In the genomic region with DNA sequence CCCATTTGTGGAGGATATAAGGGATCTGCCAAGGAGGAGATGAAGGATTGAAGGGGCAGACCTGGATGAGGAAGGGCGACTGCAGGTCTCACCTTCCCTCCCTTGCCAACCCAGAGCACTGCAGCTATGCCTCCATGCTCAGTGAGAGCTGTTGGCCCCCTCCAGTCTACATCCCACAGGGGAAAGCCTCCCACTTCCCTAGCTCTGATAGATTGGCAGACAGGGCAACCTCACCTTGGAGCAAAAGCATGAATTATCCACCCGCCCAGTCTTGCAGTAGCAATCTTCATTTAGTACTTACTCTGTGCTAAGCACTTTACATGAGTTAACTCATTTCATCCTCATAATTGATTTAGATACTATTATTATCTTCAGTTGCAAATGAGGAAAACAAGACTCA, we compare ENCODE assay signal across 26 cellular contexts.
"Had no signal": no experiment of that assay in that cellular context is flagged by ENCODE, and none has a peak within 500 bp of the region (broad histone marks: within the 10 kb centered on the region; RNA-seq: fewer than 3 reads in every experiment).

No MANE protein-coding gene starts in this region.

- H3K36me3 ChIP-seq: esophagus squamous epithelium, gastroesophageal sphincter had no signal

- H3K4me1 ChIP-seq: gastroesophageal sphincter had no signal

- H3K36me3 Mint-ChIP-seq: activated CD4-positive, alpha-beta memory T cell treated with anti-CD3 and anti-CD28 coated beads for 36 hours; activated naive CD4-positive, alpha-beta T cell treated with anti-CD3 and anti-CD28 coated beads, Interleukin-2, amount 50 U/mL, for 24 hours; activated naive CD8-positive, alpha-beta T cell treated with anti-CD3 and anti-CD28 coated beads, Interleukin-2, amount 10 ng/mL, durations not matched to agents 7 days and 5 days had no signal

- ATAC-seq: activated CD4-positive, alpha-beta T cell treated with anti-CD3 and anti-CD28 coated beads for 36 hours; activated CD8-positive, alpha-beta memory T cell treated with anti-CD3 and anti-CD28 coated beads, Interleukin-2, amount 10 ng/mL, durations not matched to agents 7 days and 5 days; activated CD8-positive, alpha-beta T cell treated with anti-CD3 and anti-CD28 coated beads, Interleukin-2, amount 10 ng/mL, durations not matched to agents 7 days and 5 days had no signal

- H3K4me3 Mint-ChIP-seq: activated CD4-positive, alpha-beta memory T cell treated with anti-CD3 and anti-CD28 coated beads for 36 hours; activated CD4-positive, alpha-beta T cell treated with anti-CD3 and anti-CD28 coated beads for 36 hours; activated CD4-positive, alpha-beta T cell treated with anti-CD3 and anti-CD28 coated beads, Interleukin-2, amount 10 ng/mL, durations not matched to agents 24 days and 14 days; activated CD8-positive, alpha-beta memory T cell treated with anti-CD3 and anti-CD28 coated beads, Interleukin-2, amount 10 ng/mL, durations not matched to agents 7 days and 5 days; activated CD8-positive, alpha-beta T cell treated with anti-CD3 and anti-CD28 coated beads, Interleukin-2, amount 10 ng/mL, durations not matched to agents 7 days and 5 days; activated naive CD4-positive, alpha-beta T cell treated with anti-CD3 and anti-CD28 coated beads for 36 hours; activated naive CD4-positive, alpha-beta T cell treated with anti-CD3 and anti-CD28 coated beads, Interleukin-2, amount 50 U/mL, for 24 hours; activated naive CD8-positive, alpha-beta T cell treated with anti-CD3 and anti-CD28 coated beads, Interleukin-2, amount 10 ng/mL, durations not matched to agents 7 days and 5 days; activated T-helper 1 cell treated with anti-CD3 and anti-CD28 coated beads, Interleukin-12 subunit alpha, Interleukin-12 subunit beta, Interleukin-2, Interleukin-4 antibody, amounts not matched to agents 30 ng/mL and 10 ng/mL and 1 ng/mL, durations not matched to agents 14 hours and 24 hours and 36 hours had no signal

- H3K9me3 Mint-ChIP-seq: activated CD4-positive, alpha-beta memory T cell treated with anti-CD3 and anti-CD28 coated beads for 36 hours; activated CD4-positive, alpha-beta T cell treated with anti-CD3 and anti-CD28 coated beads, Interleukin-2, amount 10 ng/mL, durations not matched to agents 24 days and 14 days; activated naive CD4-positive, alpha-beta T cell treated with anti-CD3 and anti-CD28 coated beads for 36 hours; activated naive CD4-positive, alpha-beta T cell treated with anti-CD3 and anti-CD28 coated beads, Interleukin-2, amount 50 U/mL, for 24 hours; activated naive CD8-positive, alpha-beta T cell treated with anti-CD3 and anti-CD28 coated beads, Interleukin-2, amount 10 ng/mL, durations not matched to agents 7 days and 5 days; activated T-helper 1 cell treated with anti-CD3 and anti-CD28 coated beads, Interleukin-12 subunit alpha, Interleukin-12 subunit beta, Interleukin-2, Interleukin-4 antibody, amounts not matched to agents 30 ng/mL and 10 ng/mL and 1 ng/mL, durations not matched to agents 14 hours and 24 hours and 36 hours; activated T-helper 2 cell treated with anti-CD3 and anti-CD28 coated beads, Interferon-gamma antibody, Interleukin-2, Interleukin-4, amounts not matched to agents 10 μg/mL and 5 μg/mL and 100 μg/mL, durations not matched to agents 14 hours and 24 hours and 36 hours had no signal

- H3K27ac Mint-ChIP-seq: activated CD4-positive, alpha-beta memory T cell treated with anti-CD3 and anti-CD28 coated beads for 36 hours; activated CD4-positive, alpha-beta T cell treated with anti-CD3 and anti-CD28 coated beads for 36 hours; activated CD4-positive, alpha-beta T cell treated with anti-CD3 and anti-CD28 coated beads, Interleukin-2, amount 10 ng/mL, durations not matched to agents 24 days and 14 days; activated CD8-positive, alpha-beta memory T cell treated with anti-CD3 and anti-CD28 coated beads, Interleukin-2, amount 10 ng/mL, durations not matched to agents 7 days and 5 days; activated CD8-positive, alpha-beta T cell treated with anti-CD3 and anti-CD28 coated beads, Interleukin-2, amount 10 ng/mL, durations not matched to agents 7 days and 5 days; activated naive CD4-positive, alpha-beta T cell treated with anti-CD3 and anti-CD28 coated beads for 36 hours; activated naive CD4-positive, alpha-beta T cell treated with anti-CD3 and anti-CD28 coated beads, Interleukin-2, amount 50 U/mL, for 24 hours; activated naive CD8-positive, alpha-beta T cell treated with anti-CD3 and anti-CD28 coated beads, Interleukin-2, amount 10 ng/mL, durations not matched to agents 7 days and 5 days; activated T-helper 1 cell treated with anti-CD3 and anti-CD28 coated beads, Interleukin-12 subunit alpha, Interleukin-12 subunit beta, Interleukin-2, Interleukin-4 antibody, amounts not matched to agents 30 ng/mL and 10 ng/mL and 1 ng/mL, durations not matched to agents 14 hours and 24 hours and 36 hours; activated T-helper 2 cell treated with anti-CD3 and anti-CD28 coated beads, Interferon-gamma antibody, Interleukin-2, Interleukin-4, amounts not matched to agents 10 μg/mL and 5 μg/mL and 100 μg/mL, durations not matched to agents 14 hours and 24 hours and 36 hours had no signal

- H3K9me3 ChIP-seq: body of pancreas, esophagus squamous epithelium, gastroesophageal sphincter had no signal

- H3K27ac ChIP-seq: body of pancreas, epithelial cell of prostate, esophagus squamous epithelium, gastroesophageal sphincter had no signal

- DNase-seq: activated CD4-positive, alpha-beta memory T cell treated with anti-CD3 and anti-CD28 coated beads for 36 hours; activated CD4-positive, alpha-beta T cell treated with anti-CD3 and anti-CD28 coated beads for 36 hours; activated CD4-positive, alpha-beta T cell treated with anti-CD3 and anti-CD28 coated beads, Interleukin-2, amount 10 ng/mL, durations not matched to agents 24 days and 14 days; activated CD4-positive, CD25-positive, alpha-beta regulatory T cell; activated CD4-positive, CD25-positive, alpha-beta regulatory T cell treated with anti-CD3 and anti-CD28 coated beads, Interleukin-2, amount 50 U/mL, for 72 hours; activated CD8-positive, alpha-beta memory T cell treated with anti-CD3 and anti-CD28 coated beads, Interleukin-2, amount 10 ng/mL, durations not matched to agents 7 days and 5 days; activated CD8-positive, alpha-beta memory T cell treated with anti-CD3 and anti-CD28 coated beads, Interleukin-2, amount 50 U/mL, for 4 hours; activated CD8-positive, alpha-beta T cell treated with anti-CD3 and anti-CD28 coated beads, Interleukin-2, amount 10 ng/mL, durations not matched to agents 7 days and 5 days; activated effector memory CD4-positive, alpha-beta T cell treated with anti-CD3 and anti-CD28 coated beads, Interleukin-2, amount 50 U/mL, for 16 hours; activated naive CD4-positive, alpha-beta T cell treated with anti-CD3 and anti-CD28 coated beads for 36 hours; activated naive CD8-positive, alpha-beta T cell treated with anti-CD3 and anti-CD28 coated beads, Interleukin-2, amount 10 ng/mL, durations not matched to agents 7 days and 5 days; activated T-cell treated with anti-CD3 and anti-CD28 coated beads, Interleukin-2, amount 50 U/mL, for 1 hour; activated T-cell treated with anti-CD3 and anti-CD28 coated beads, Interleukin-2, amount 50 U/mL, for 48 hours; amniotic stem cell; anterior cingulate cortex; body of pancreas; cortex of kidney; effector CD8-positive, alpha-beta T cell; esophagus squamous epithelium; foreskin melanocyte; T-helper 2 cell had no signal

- H3K4me3 ChIP-seq: body of pancreas, esophagus squamous epithelium, gastroesophageal sphincter had no signal

- H3K27me3 ChIP-seq: body of pancreas, esophagus squamous epithelium, gastroesophageal sphincter had no signal

- H3K27me3 Mint-ChIP-seq: activated CD4-positive, alpha-beta memory T cell treated with anti-CD3 and anti-CD28 coated beads for 36 hours; activated CD4-positive, alpha-beta T cell treated with anti-CD3 and anti-CD28 coated beads for 36 hours; activated CD4-positive, alpha-beta T cell treated with anti-CD3 and anti-CD28 coated beads, Interleukin-2, amount 10 ng/mL, durations not matched to agents 24 days and 14 days; activated CD8-positive, alpha-beta memory T cell treated with anti-CD3 and anti-CD28 coated beads, Interleukin-2, amount 10 ng/mL, durations not matched to agents 7 days and 5 days; activated naive CD4-positive, alpha-beta T cell treated with anti-CD3 and anti-CD28 coated beads, Interleukin-2, amount 50 U/mL, for 24 hours; activated naive CD8-positive, alpha-beta T cell treated with anti-CD3 and anti-CD28 coated beads, Interleukin-2, amount 10 ng/mL, durations not matched to agents 7 days and 5 days had no signal
